1 cellular context compared by ENCODE assay signal in the genomic region with DNA sequence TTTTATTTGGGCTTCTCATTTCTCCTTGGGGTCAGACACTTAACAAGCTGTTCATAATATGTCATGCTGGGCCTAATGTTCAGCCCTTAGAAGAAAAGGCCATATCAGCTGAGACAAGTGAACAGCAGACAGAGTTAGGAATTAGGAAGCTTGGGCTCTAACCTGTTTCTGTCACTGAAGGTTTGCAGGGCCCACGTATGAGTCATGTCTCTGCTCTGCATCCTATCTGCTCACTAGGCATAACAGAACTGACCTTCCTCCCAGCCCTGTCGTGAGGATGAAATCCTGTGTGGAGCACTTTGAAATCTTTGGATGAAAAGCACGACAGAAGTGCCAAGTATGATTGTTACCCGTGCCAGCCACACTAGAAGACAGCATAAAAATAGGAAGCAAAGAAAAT.
TF ChIP-seq lines count a peak whose summit lies in the region.

No MANE protein-coding gene starts in this region.

TF ChIP-seq in GM12878, 131 proteins besides CTCF, POLR2A, EP300 and RAD21:
- TF ChIP-seq SPI1 (IDR thresholded peaks at IDR 0.05; ENCODE audit: borderline replicate concordance, insufficient read depth, low read depth, low read length) (no peak), ZBED1 (IDR thresholded peaks at IDR 0.05; ENCODE audit: borderline replicate concordance) (no peak), RBBP5 (conservative IDR thresholded peaks at IDR 0.05) (no peak), EED (IDR thresholded peaks at IDR 0.05; ENCODE audit: low read depth) (no peak), RCOR1 (conservative IDR thresholded peaks at IDR 0.05; ENCODE audit: low read depth, low read length) (no peak), IRF4 (IDR thresholded peaks at IDR 0.05; ENCODE audit: low read depth, low read length) (no peak), HDAC6 (IDR thresholded peaks at IDR 0.05; ENCODE audit: unreplicated experiment) (no peak)
